Comparison of ENCODE assay signal across 1 cellular context in the genomic region with DNA sequence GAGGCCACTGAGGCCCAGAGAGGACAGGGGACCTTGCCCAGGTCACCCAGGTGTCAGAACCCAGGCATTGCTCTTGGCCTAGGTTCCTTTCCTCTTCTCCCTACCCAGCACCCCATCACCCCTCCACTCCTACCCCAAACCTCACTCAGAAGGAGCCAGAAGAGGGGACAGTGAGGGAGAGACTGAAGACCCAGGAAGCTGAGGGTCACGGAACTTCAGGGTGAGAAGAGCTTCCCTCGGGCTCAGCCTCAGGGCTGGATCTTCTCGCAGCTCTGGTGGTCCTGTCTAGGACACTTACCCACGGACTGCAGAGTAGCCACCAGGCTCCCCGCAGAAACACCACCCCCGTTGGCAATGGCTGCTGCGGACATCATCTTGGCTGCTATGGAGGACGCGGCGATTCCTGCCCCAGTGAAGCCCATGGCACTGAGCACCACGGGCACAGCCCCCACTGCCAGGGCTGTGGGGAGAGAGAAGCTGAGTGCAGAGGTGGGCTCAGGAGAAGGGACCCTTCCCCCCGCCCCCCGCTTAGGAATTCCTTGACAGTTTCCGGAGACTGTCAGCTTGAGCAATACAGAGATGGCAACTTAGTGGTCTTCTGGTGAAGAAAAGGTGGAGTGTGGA.
TF ChIP-seq lines count a peak whose summit lies in the region.

No MANE protein-coding gene starts in this region.

TF ChIP-seq in H1, 55 proteins besides CTCF, POLR2A, EP300 and RAD21:
- no peak for TF ChIP-seq TCF12 (IDR thresholded peaks at IDR 0.05; ENCODE audit: low read depth, low read length)
- no peak for TF ChIP-seq RNF2 (IDR thresholded peaks at IDR 0.05; ENCODE audit: borderline replicate concordance, low read depth, low read length, missing control alignments, poor library complexity, severe bottlenecking)
- TF ChIP-seq, protein P1, sequence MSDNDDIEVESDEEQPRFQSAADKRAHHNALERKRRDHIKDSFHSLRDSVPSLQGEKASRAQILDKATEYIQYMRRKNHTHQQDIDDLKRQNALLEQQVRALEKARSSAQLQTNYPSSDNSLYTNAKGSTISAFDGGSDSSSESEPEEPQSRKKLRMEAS (IDR thresholded peaks at IDR 0.05): no peak
- no peak for TF ChIP-seq RBBP5 (IDR thresholded peaks at IDR 0.05; ENCODE audit: borderline replicate concordance, low read depth, low read length)
- TF ChIP-seq, protein P2, sequence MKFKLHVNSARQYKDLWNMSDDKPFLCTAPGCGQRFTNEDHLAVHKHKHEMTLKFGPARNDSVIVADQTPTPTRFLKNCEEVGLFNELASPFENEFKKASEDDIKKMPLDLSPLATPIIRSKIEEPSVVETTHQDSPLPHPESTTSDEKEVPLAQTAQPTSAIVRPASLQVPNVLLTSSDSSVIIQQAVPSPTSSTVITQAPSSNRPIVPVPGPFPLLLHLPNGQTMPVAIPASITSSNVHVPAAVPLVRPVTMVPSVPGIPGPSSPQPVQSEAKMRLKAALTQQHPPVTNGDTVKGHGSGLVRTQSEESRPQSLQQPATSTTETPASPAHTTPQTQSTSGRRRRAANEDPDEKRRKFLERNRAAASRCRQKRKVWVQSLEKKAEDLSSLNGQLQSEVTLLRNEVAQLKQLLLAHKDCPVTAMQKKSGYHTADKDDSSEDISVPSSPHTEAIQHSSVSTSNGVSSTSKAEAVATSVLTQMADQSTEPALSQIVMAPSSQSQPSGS (IDR thresholded peaks at IDR 0.05; ENCODE audit: low read length): no peak
- no peak for TF ChIP-seq CBX8 (IDR thresholded peaks at IDR 0.05; ENCODE audit: borderline replicate concordance, low read depth, low read length)
- TF ChIP-seq KDM1A (IDR thresholded peaks at IDR 0.05; ENCODE audit: borderline replicate concordance, low read length): no peak
- TF ChIP-seq FOSL1 (IDR thresholded peaks at IDR 0.05; ENCODE audit: insufficient read depth, low read depth, low read length): no peak
- no peak for TF ChIP-seq SIX5 (IDR thresholded peaks at IDR 0.05; ENCODE audit: low read depth, low read length)
- TF ChIP-seq ZNF274 (IDR thresholded peaks at IDR 0.05; ENCODE audit: borderline replicate concordance, extremely low read depth, low read length): no peak
- TF ChIP-seq TBP (IDR thresholded peaks at IDR 0.05; ENCODE audit: low read depth, low read length): no peak
- no peak for TF ChIP-seq RFX5 (IDR thresholded peaks at IDR 0.05; ENCODE audit: borderline replicate concordance, low read depth, low read length)
